Comparison of ENCODE assay signal across 18 cellular contexts in the genomic region with DNA sequence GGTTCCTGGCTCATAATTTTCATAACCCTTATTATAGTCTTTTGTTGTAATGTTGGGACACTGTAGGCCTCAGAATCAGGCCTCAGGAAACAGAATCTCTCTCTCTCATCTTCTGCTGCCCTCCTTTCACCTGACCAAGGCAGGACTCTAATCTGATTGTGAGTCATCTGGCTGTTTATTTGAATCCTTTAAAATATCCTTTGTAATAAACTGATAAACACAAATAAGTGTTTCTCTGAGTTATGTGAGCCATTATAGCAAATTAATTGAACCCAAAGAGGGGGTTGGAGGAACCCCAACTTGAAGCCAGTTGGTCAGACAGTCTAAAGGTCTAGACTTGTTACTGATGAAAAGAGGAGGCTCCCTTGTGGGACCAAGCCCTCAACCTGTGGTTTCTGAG. TPM values are rescaled to one million over a fixed set of nuclear protein-coding genes. Genes with fewer than 3 reads are reported as not detected.
DNase-seq lines count a peak whose midpoint lies in the region; ATAC-seq, FAIRE-seq and TF ChIP-seq lines count a peak whose summit lies in the region.
"Had no signal": no experiment of that assay in that cellular context is flagged by ENCODE, and none has a peak within 500 bp of the region (broad histone marks: within the 10 kb centered on the region; RNA-seq: fewer than 3 reads in every experiment).

No MANE protein-coding gene starts in this region.

- H3K36me3 Mint-ChIP-seq in MCF 10A (ENCODE audit: insufficient read depth, unreplicated experiment) (no peaks in the 10 kb centered on the region), osteocyte (ENCODE audit: unreplicated experiment) (no peaks in the 10 kb centered on the region)

- H3K27me3 Mint-ChIP-seq in MCF 10A (ENCODE audit: insufficient read depth, unreplicated experiment) = no peaks in the 10 kb centered on the region
- H3K27me3 Mint-ChIP-seq in osteocyte (ENCODE audit: unreplicated experiment) = no peaks in the 10 kb centered on the region

- H4K20me1 ChIP-seq in K562 (replicated peaks; ENCODE audit: control insufficient read depth, insufficient read depth, low read length) = no peaks in the 10 kb centered on the region

- no peak overlapping the region for H3K9ac ChIP-seq in K562 (ENCODE audit: insufficient read depth in 1 of 2, low read depth in 2 of 2, low read length in 2 of 2)

- H3K4me3 ChIP-seq in breast epithelium (no peak overlapping the region), K562 (no peak overlapping the region), left ventricle myocardium inferior (no peak overlapping the region)

- no peaks in the 10 kb centered on the region for H3K36me3 ChIP-seq in breast epithelium
- H3K36me3 ChIP-seq in K562 (ENCODE audit: control insufficient read depth, insufficient read depth, low read length) = no peaks in the 10 kb centered on the region
- no peaks in the 10 kb centered on the region for H3K36me3 ChIP-seq in left ventricle myocardium inferior

- H3K27ac ChIP-seq in breast epithelium (no peak overlapping the region), K562 (ENCODE audit: extremely low read depth, low read depth, low read length) (no peak overlapping the region; the same call in 2 of the 3 replicates), left ventricle myocardium inferior (replicated peaks) (no peak overlapping the region)
- H3K27ac ChIP-seq: 22Rv1, RWPE1 had no signal

- TF ChIP-seq RAD21 in K562 (CRISPR knock-in tag; conservative IDR thresholded peaks at IDR 0.05 in 1 of 2, IDR thresholded peaks at IDR 0.05 in 1 of 2) = no peak

- H3K79me2 ChIP-seq in K562 (ENCODE audit: control insufficient read depth, insufficient read depth, low read length) = 0 out of 3 replicates have a peak, but pooled peaks cover 7% of the 10 kb centered on the region

- TF ChIP-seq EP300 in K562 (IDR thresholded peaks at IDR 0.05; ENCODE audit: low read length) = 0 out of 2 replicates have a peak, but pooled peaks have one; percentile 21

- no peak overlapping the region for H3K27ac Mint-ChIP-seq in MCF 10A (ENCODE audit: low read depth, unreplicated experiment)
- no peak overlapping the region for H3K27ac Mint-ChIP-seq in osteocyte (ENCODE audit: unreplicated experiment)

- H3K4me1 Mint-ChIP-seq in MCF 10A (ENCODE audit: insufficient read depth, unreplicated experiment) (no peaks in the 10 kb centered on the region), osteocyte (ENCODE audit: unreplicated experiment) (peaks cover 4% of the 10 kb centered on the region)

- no peaks in the 10 kb centered on the region for H3K4me1 ChIP-seq in breast epithelium
- H3K4me1 ChIP-seq in K562 (replicated peaks in 1 of 2; ENCODE audit: control insufficient read depth in 2 of 2, insufficient read depth in 2 of 2, low read length in 2 of 2) = peaks cover 8 to 27% of the 10 kb centered on the region in 2 experiments
- peaks cover 36% of the 10 kb centered on the region for H3K4me1 ChIP-seq in left ventricle myocardium inferior

- H3K9me3 Mint-ChIP-seq in MCF 10A (ENCODE audit: unreplicated experiment) (no peaks in the 10 kb centered on the region), osteocyte (ENCODE audit: unreplicated experiment) (no peaks in the 10 kb centered on the region)

- in situ Hi-C loops in K562 (cut with MboI) = no loop called here

- H3K9me3 ChIP-seq in breast epithelium = no peaks in the 10 kb centered on the region
- H3K9me3 ChIP-seq in K562 (replicated peaks; ENCODE audit: control insufficient read depth, insufficient read depth, low read depth, low read length) = no peaks in the 10 kb centered on the region
- no peaks in the 10 kb centered on the region for H3K9me3 ChIP-seq in left ventricle myocardium inferior (replicated peaks)

- TF ChIP-seq CTCF in MCF 10A (IDR thresholded peaks at IDR 0.05; ENCODE audit: unreplicated experiment) = no peak
- TF ChIP-seq CTCF in breast epithelium (IDR thresholded peaks at IDR 0.05) = no peak
- no peak for TF ChIP-seq CTCF in K562 (IDR thresholded peaks at IDR 0.05 in 2 of 3, conservative IDR thresholded peaks at IDR 0.05 in 1 of 3; ENCODE audit: insufficient read depth in 2 of 3, low read depth in 1 of 3, low read length in 3 of 3)
- TF ChIP-seq CTCF in left ventricle myocardium inferior (IDR thresholded peaks at IDR 0.05; ENCODE audit: borderline replicate concordance) = no peak
- no peak for TF ChIP-seq CTCF in osteocyte (IDR thresholded peaks at IDR 0.05)

- H3K27me3 ChIP-seq in breast epithelium = no peaks in the 10 kb centered on the region
- no peaks in the 10 kb centered on the region for H3K27me3 ChIP-seq in K562 (ENCODE audit: control insufficient read depth in 2 of 2, insufficient read depth in 2 of 2, low read length in 2 of 2)
- H3K27me3 ChIP-seq in left ventricle myocardium inferior (ENCODE audit: low read depth) = no peaks in the 10 kb centered on the region

- peak; percentile 2 for DNase-seq in MCF 10A (ENCODE audit: unreplicated experiment)
- DNase-seq in breast epithelium (ENCODE audit: low spot score in 2 of 2) = no peak
- no peak for DNase-seq in K562 (ENCODE audit: extremely low read depth in 1 of 4, low spot score in 3 of 4)
- peak; percentile 7 for DNase-seq in iris pigment epithelial cell (ENCODE audit: low read depth)
- DNase-seq in GDM1 (lab: John Stamatoyannopoulos, UW) = no peak
- DNase-seq in left ventricle myocardium inferior = no peak
- no peak for DNase-seq in osteocyte (ENCODE audit: extremely low spot score, unreplicated experiment)
- DNase-seq: C1 segment of cervical spinal cord, DMS153, EL, GOT3, NCI-H1417 treated with DMSO at 0.1 percent for 48 hours, NCI-H2081 treated with DMSO at 0.1 percent for 48 hours, NCI-H524 treated with DMSO at 0.1 percent for 48 hours had no signal

- intact Hi-C loops in MCF 10A (cut with micrococcal nuclease) = no loop called here
- intact Hi-C loops in breast epithelium (cut with DNase I; ENCODE audit: low total_unique reads) = no loop called here
- intact Hi-C loops in K562 (cut with micrococcal nuclease) = no loop called here
- intact Hi-C loops in left ventricle myocardium inferior (cut with micrococcal nuclease) = no loop called here

- POLR2A ChIA-PET in MCF 10A (lab: Yijun Ruan, JAX) (no interaction called here), K562 (lab: Yijun Ruan, JAX) (interaction anchor here (0.6 kb wide), 2 partner anchors 10 to 20 kb away, joined by 3 to 4 read pairs; no protein-coding TSS in a partner anchor)

- no peak overlapping the region for H3K4me3 Mint-ChIP-seq in MCF 10A (ENCODE audit: unreplicated experiment)
- no peak overlapping the region for H3K4me3 Mint-ChIP-seq in osteocyte (ENCODE audit: unreplicated experiment)

- H3K4me2 ChIP-seq in K562 (ENCODE audit: insufficient read depth, low read length) = no peak overlapping the region

- no peaks in the 10 kb centered on the region for H3K9me1 ChIP-seq in K562 (ENCODE audit: control insufficient read depth, insufficient read depth, low read length)

- H2AFZ ChIP-seq in K562 (ENCODE audit: low read depth, low read length) = no peak overlapping the region

- FAIRE-seq in K562 (lab: Jason Lieb, UNC) = no peak
- FAIRE-seq: GM12892 had no signal

- BruUV-seq in MCF 10A (replicated peaks; lab: Mats Ljungman, UMichigan) (no TSS peak), K562 (replicated peaks; lab: Mats Ljungman, UMichigan) (no TSS peak)

- 0 out of 3 replicates have a peak, but pooled peaks have one; percentile 40 for ATAC-seq in K562
- no peak for ATAC-seq in GM21423 (IDR thresholded peaks at IDR 0.05; ENCODE audit: unreplicated experiment)

- CTCF ChIA-PET in MCF 10A (lab: Yijun Ruan, JAX) = interaction anchor here (1.4 kb wide), 1 partner anchor 28 kb away, joined by 7 read pairs; no protein-coding TSS in a partner anchor
- CTCF ChIA-PET in K562 (lab: Yijun Ruan, JAX; ENCODE audit: low intra/inter-chr PET ratio) = no interaction called here

- TF ChIP-seq POLR2A in breast epithelium (IDR thresholded peaks at IDR 0.05) = no peak
- TF ChIP-seq POLR2A in K562 (conservative IDR thresholded peaks at IDR 0.05) = no peak

TF ChIP-seq in K562, 482 proteins besides CTCF, POLR2A, EP300 and RAD21 (continues in another document):
- TF ChIP-seq ZFX (CRISPR knock-in tag; IDR thresholded peaks at IDR 0.05) (0 out of 2 replicates have a peak, but pooled peaks have one; percentile 10), ARID2 (IDR thresholded peaks at IDR 0.05) (no peak), SMARCE1 (IDR thresholded peaks at IDR 0.05) (peak; percentile 84; the same call in 1 of the 2 replicates), DACH1 (IDR thresholded peaks at IDR 0.05; ENCODE audit: partially characterized antibody) (peak; percentile 23), JUN (IDR thresholded peaks at IDR 0.05; ENCODE audit: borderline replicate concordance, low read depth, low read length) (peak; percentile 49; the same call in 1 of the 2 replicates), JUN (CRISPR knock-in tag; IDR thresholded peaks at IDR 0.05; ENCODE audit: borderline replicate concordance) (no peak)

RNA-seq across cellular contexts. Expression of a gene that starts 30.6 kb away (rescaled TPM):
- 12.7 and 13.8 TPM in 2 replicates for total RNA-seq in MCF 10A (2022)
- 10 to 100 TPM in 2 of 3 donors, 1 to 10 TPM in 1; 8.2 to 35.2 (median 12.9) TPM for total RNA-seq in breast epithelium
- 28.7 and 32.1 TPM in 2 replicates for total RNA-seq in K562 (2011; cell fraction: chromatin; rRNA removed; ENCODE audit: low replicate concordance)
- total RNA-seq in K562 (2011; cell fraction: nucleolus; rRNA removed) = 16.7 and 18.3 TPM in 2 replicates
- 17.2 and 24.5 TPM in 2 replicates for total RNA-seq in K562 (2011; cell fraction: nucleoplasm; rRNA removed)
- 5.6 and 7.5 TPM in 2 replicates for total RNA-seq in K562 (2014; rRNA removed)
- total RNA-seq in K562 (2014; rRNA removed; fragmentation: Illumina TruSeq; extraction: Trizol) = 9.5 and 13.3 TPM in 2 replicates
- 8.6 and 10.3 TPM in 2 replicates for total RNA-seq in K562 (2015; rRNA removed; fragmentation: Illumina TruSeq; extraction: Trizol)
- total RNA-seq in K562 (2021) = 10.5 and 13.1 TPM in 2 replicates
- 18.7 and 23.8 TPM in 2 replicates for polyA plus RNA-seq in K562 (2011; rRNA removed)
- 6.5 and 9.3 TPM in 2 replicates for polyA plus RNA-seq in K562 (2011; cell fraction: cytosol; rRNA removed)
- 11.8 and 12.2 TPM in 2 replicates for polyA plus RNA-seq in K562 (2011; cell fraction: nucleus; rRNA removed)
- 6.9 and 7.1 TPM in 2 replicates for polyA plus RNA-seq in K562 (2012)
- 8.2 and 11.3 TPM in 2 replicates for polyA plus RNA-seq in K562 (2014; fragmentation: Illumina TruSeq; extraction: Trizol)
- 1 to 10 TPM; 2.0 to 3.0 TPM for polyA plus RNA-seq in K562 (2014; fragmentation: Nextera tagmentation; extraction: Ambion mirVana)
- polyA plus RNA-seq in K562 (2014; rRNA removed) = 6.1 and 6.2 TPM in 2 replicates
- 21.6 and 23.6 TPM in 2 replicates for polyA minus RNA-seq in K562 (2011; rRNA and poly(A)+ RNA removed)
- polyA minus RNA-seq in K562 (2011; cell fraction: cytosol; rRNA and poly(A)+ RNA removed) = 5.0 and 5.7 TPM in 2 replicates
- 14.5 and 14.7 TPM in 2 replicates for polyA minus RNA-seq in K562 (2011; cell fraction: nucleus; rRNA and poly(A)+ RNA removed)
- total RNA-seq in left ventricle myocardium inferior = 8.5 TPM
- total RNA-seq in osteocyte = 17.4 and 17.6 TPM in 2 replicates

Comparison
In these comparisons a context has a peak if more than half of its experiments do, and no peak if none do; other contexts are left out.
1. DNase-seq: peak in MCF 10A (single experiment) and iris pigment epithelial cell (single experiment); none in breast epithelium (0 of 2), K562 (0 of 4), GDM1 (single experiment), left ventricle myocardium inferior (single experiment) and osteocyte (single experiment).